8 cellular contexts compared by ENCODE assay signal in the genomic region with DNA sequence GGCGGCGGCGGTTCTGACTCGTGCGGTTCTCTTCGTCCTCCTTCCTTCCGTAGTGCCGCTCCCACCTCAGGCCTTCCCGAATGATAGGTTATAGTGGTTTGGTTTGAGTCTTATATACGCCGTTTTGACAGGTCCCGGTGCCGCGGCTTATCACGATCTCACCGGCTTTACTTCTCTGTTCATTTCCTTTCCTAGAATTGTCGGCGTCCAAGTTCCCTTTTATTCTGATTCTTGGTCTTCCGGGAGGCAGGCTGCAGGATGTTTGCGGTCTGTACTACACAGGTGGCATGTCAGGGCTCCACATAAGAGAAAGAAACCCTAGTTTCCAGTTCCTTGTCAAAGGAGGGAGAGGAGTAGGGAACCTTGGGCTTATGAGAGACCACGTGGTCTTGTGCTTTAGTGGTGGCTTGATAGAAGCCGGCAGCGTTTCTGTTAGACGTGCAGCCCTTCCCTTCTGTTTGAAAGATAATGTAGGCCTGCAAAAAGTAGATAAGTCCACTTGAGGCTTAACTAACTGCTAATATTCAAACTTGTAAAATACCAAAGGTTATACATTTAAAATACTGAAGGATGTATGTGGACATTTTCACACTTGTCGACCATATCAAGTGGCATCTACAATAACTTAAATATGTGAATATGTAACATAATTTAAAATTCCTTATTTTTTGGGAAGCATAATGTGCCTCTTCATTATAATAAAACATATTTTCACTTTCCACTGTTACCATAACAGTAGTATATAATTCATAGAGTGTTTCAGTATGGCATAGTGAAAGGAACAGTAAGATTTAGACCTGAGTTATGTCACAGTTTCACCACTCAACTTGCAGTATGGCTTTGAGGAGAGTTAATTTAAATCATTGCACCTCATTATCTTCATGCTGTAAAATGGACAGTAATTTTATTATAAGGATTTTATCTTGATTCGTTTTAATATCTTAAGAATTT. TPM values are rescaled to one million over a fixed set of nuclear protein-coding genes. Genes with fewer than 3 reads are reported as not detected.
A peak's percentile ranks its signal among the peaks of the same experiment; 100 is the strongest.
DNase-seq lines count a peak whose midpoint lies in the region; ATAC-seq and TF ChIP-seq lines count a peak whose summit lies in the region.

No MANE protein-coding gene starts in this region.

- H4K20me1 ChIP-seq in DND-41 (ENCODE audit: insufficient read depth, low read length) (peaks cover 41% of the 10 kb centered on the region; the same call in 1 of the 2 replicates), hepatocyte (ENCODE audit: insufficient read depth, poor library complexity, severe bottlenecking) (peaks cover 50% of the 10 kb centered on the region)

- peak overlapping the region; percentile 78 for H2AFZ ChIP-seq in DND-41 (ENCODE audit: low read depth, low read length)
- H2AFZ ChIP-seq in hepatocyte: peak overlapping the region; percentile 98

- H3K9me3 ChIP-seq in DND-41 (ENCODE audit: insufficient read depth, low read length, severe bottlenecking) (no peaks in the 10 kb centered on the region), HUES48 (ENCODE audit: control insufficient read depth, insufficient read depth, low read length) (no peaks in the 10 kb centered on the region), ascending aorta (no peaks in the 10 kb centered on the region), hepatocyte (ENCODE audit: low read depth) (no peaks in the 10 kb centered on the region), sigmoid colon (no peaks in the 10 kb centered on the region)

- H3K9ac ChIP-seq in DND-41 (ENCODE audit: low read depth, low read length): peak overlapping the region; percentile 93
- H3K9ac ChIP-seq in HUES48 (ENCODE audit: low read depth, low read length): peak overlapping the region; percentile 48

- H3K27me3 ChIP-seq in DND-41 (ENCODE audit: insufficient read depth, low read length, poor library complexity): no peaks in the 10 kb centered on the region
- no peaks in the 10 kb centered on the region for H3K27me3 ChIP-seq in HUES48 (ENCODE audit: control insufficient read depth, insufficient read depth, low read length)
- H3K27me3 ChIP-seq in ascending aorta: no peaks in the 10 kb centered on the region
- H3K27me3 ChIP-seq in hepatocyte: no peaks in the 10 kb centered on the region
- no peaks in the 10 kb centered on the region for H3K27me3 ChIP-seq in sigmoid colon

- DNase-seq in DND-41 (peak; percentile 91), ascending aorta (ENCODE audit: low spot score in 2 of 2) (no peak), hepatocyte (ENCODE audit: low spot score) (peak; percentile 66), sigmoid colon (no peak), NCI-H187 treated with DMSO at 0.1 percent for 48 hours (lab: John Stamatoyannopoulos, UW) (no peak)

- H3K79me2 ChIP-seq in DND-41 (ENCODE audit: insufficient read depth, low read length): peaks cover 65% of the 10 kb centered on the region
- peaks cover 57% of the 10 kb centered on the region for H3K79me2 ChIP-seq in hepatocyte

- peaks cover 59% of the 10 kb centered on the region for H3K4me1 ChIP-seq in DND-41 (ENCODE audit: insufficient read depth, low read length)
- H3K4me1 ChIP-seq in HUES48 (ENCODE audit: control insufficient read depth, insufficient read depth, low read length): peaks cover 13% of the 10 kb centered on the region; the same call in 1 of the 2 replicates
- H3K4me1 ChIP-seq in ascending aorta: peaks cover 9 to 18% of the 10 kb centered on the region in 2 donors
- peaks cover 15% of the 10 kb centered on the region for H3K4me1 ChIP-seq in hepatocyte (ENCODE audit: insufficient read depth)
- H3K4me1 ChIP-seq in sigmoid colon: peaks cover 0 to 54% (median 37%) of the 10 kb centered on the region in 4 donors

- intact Hi-C loops in ascending aorta (cut with DNase I) (loop anchor here (2.0 to 5.0 kb wide), 5 partner anchors 71 to 342 kb away; a partner anchor contains a TSS), sigmoid colon (cut with DNase I) (loop anchor here (2.0 to 5.0 kb wide), 2 partner anchors 206 to 341 kb away; a partner anchor contains a TSS)

- peak overlapping the region; percentile 89 for H3K4me2 ChIP-seq in DND-41 (ENCODE audit: insufficient read depth, low read length)
- H3K4me2 ChIP-seq in hepatocyte: peak overlapping the region; percentile 87

- ATAC-seq in DND-41 (ENCODE audit: insufficient read depth, low read depth) (peak; percentile 82), GM21515 (IDR thresholded peaks at IDR 0.05; ENCODE audit: unreplicated experiment) (peak; percentile 57), SK-N-SH treated with all-trans-retinoic acid at 6 μM for 48 hours (peak; percentile 43)

- H3K36me3 ChIP-seq in DND-41 (ENCODE audit: insufficient read depth, low read length) (peaks cover 8% of the 10 kb centered on the region; the same call in 1 of the 2 replicates), HUES48 (ENCODE audit: control insufficient read depth, insufficient read depth, low read length) (no peaks in the 10 kb centered on the region), ascending aorta (no peaks in the 10 kb centered on the region), hepatocyte (replicated peaks; ENCODE audit: insufficient read depth, low read depth) (no peaks in the 10 kb centered on the region), sigmoid colon (no peaks in the 10 kb centered on the region)

- H3K9me2 ChIP-seq in hepatocyte (replicated peaks; ENCODE audit: insufficient read depth): no peaks in the 10 kb centered on the region

- TF ChIP-seq CTCF in DND-41 (IDR thresholded peaks at IDR 0.05; ENCODE audit: borderline replicate concordance, extremely low read depth, low read length, poor library complexity, severe bottlenecking) (no peak), ascending aorta (IDR thresholded peaks at IDR 0.05) (no peak), hepatocyte (IDR thresholded peaks at IDR 0.05; ENCODE audit: poor library complexity) (no peak), sigmoid colon (IDR thresholded peaks at IDR 0.05) (no peak)

- WGBS in hepatocyte (ENCODE audit: low lambda C conversion rate, missing lambda C conversion rate): 4% methylated on average over 26 of the region's 26 CpGs
- 1 to 2% methylated on average over 26 of the region's 26 CpGs for WGBS in sigmoid colon, 2 donors

- H3K4me3 ChIP-seq in DND-41 (ENCODE audit: low read depth in 1 of 2, low read length in 2 of 2): peak overlapping the region; percentile 58 to 65; a peak in 3 of 4 replicates
- peak overlapping the region; percentile 94 for H3K4me3 ChIP-seq in HUES48 (ENCODE audit: low read depth, low read length)
- H3K4me3 ChIP-seq in ascending aorta: peak overlapping the region; percentile 92 to 98
- H3K4me3 ChIP-seq in hepatocyte: peak overlapping the region; percentile 99
- H3K4me3 ChIP-seq in sigmoid colon: peak overlapping the region; percentile 72 to 93 (median 89)

- no peak for TF ChIP-seq POLR2A in sigmoid colon (IDR thresholded peaks at IDR 0.05)

- TF ChIP-seq EP300 in sigmoid colon (IDR thresholded peaks at IDR 0.05): no peak

- H3K27ac ChIP-seq in DND-41 (ENCODE audit: low read length) (peak overlapping the region; percentile 93), HUES48 (ENCODE audit: low read depth, low read length) (peak overlapping the region; percentile 60), ascending aorta (peak overlapping the region; percentile 89 to 92), hepatocyte (peak overlapping the region; percentile 94), sigmoid colon (peak overlapping the region; percentile 86 to 94 (median 90))

TF ChIP-seq in SK-N-SH treated with all-trans-retinoic acid at 6 μM for 48 hours, 23 proteins besides CTCF, POLR2A, EP300 and RAD21 (continues in another document):
- TF ChIP-seq ISL1 (CRISPR knock-in tag; IDR thresholded peaks at IDR 0.05): no peak
- no peak for TF ChIP-seq ZFP3 (CRISPR knock-in tag; IDR thresholded peaks at IDR 0.05)
- TF ChIP-seq ARNTL (CRISPR knock-in tag; IDR thresholded peaks at IDR 0.05; ENCODE audit: borderline replicate concordance, low read depth): no peak
- no peak for TF ChIP-seq ZFP30 (CRISPR knock-in tag; IDR thresholded peaks at IDR 0.05)
- no peak for TF ChIP-seq GLIS3 (CRISPR knock-in tag; IDR thresholded peaks at IDR 0.05)
- TF ChIP-seq TCF4 (CRISPR knock-in tag; IDR thresholded peaks at IDR 0.05; ENCODE audit: borderline replicate concordance): no peak
- TF ChIP-seq ZNF565 (CRISPR knock-in tag; conservative IDR thresholded peaks at IDR 0.05; ENCODE audit: low read depth): no peak
- no peak for TF ChIP-seq RARB (CRISPR knock-in tag; IDR thresholded peaks at IDR 0.05)
- TF ChIP-seq SNAI2 (CRISPR knock-in tag; IDR thresholded peaks at IDR 0.05): no peak
- TF ChIP-seq PPARA (CRISPR knock-in tag; IDR thresholded peaks at IDR 0.05; ENCODE audit: borderline replicate concordance): no peak
- TF ChIP-seq ZC3H10 (CRISPR knock-in tag; IDR thresholded peaks at IDR 0.05): no peak
- TF ChIP-seq, protein P1, sequence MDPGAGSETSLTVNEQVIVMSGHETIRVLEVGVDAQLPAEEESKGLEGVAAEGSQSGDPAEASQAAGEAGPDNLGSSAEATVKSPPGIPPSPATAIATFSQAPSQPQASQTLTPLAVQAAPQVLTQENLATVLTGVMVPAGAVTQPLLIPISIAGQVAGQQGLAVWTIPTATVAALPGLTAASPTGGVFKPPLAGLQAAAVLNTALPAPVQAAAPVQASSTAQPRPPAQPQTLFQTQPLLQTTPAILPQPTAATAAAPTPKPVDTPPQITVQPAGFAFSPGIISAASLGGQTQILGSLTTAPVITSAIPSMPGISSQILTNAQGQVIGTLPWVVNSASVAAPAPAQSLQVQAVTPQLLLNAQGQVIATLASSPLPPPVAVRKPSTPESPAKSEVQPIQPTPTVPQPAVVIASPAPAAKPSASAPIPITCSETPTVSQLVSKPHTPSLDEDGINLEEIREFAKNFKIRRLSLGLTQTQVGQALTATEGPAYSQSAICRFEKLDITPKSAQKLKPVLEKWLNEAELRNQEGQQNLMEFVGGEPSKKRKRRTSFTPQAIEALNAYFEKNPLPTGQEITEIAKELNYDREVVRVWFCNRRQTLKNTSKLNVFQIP (CRISPR knock-in tag; IDR thresholded peaks at IDR 0.05; ENCODE audit: borderline replicate concordance, low read depth): no peak
- TF ChIP-seq TOX (CRISPR knock-in tag; IDR thresholded peaks at IDR 0.05; ENCODE audit: borderline replicate concordance): no peak

RNA-seq across cellular contexts. Expression of a gene that starts 0.8 kb away (rescaled TPM):
- total RNA-seq in ascending aorta: 48.2 TPM
- total RNA-seq in hepatocyte: 42.4 and 49.1 TPM in 2 replicates
- polyA plus RNA-seq in hepatocyte: 20.6 and 30.3 TPM in 2 replicates
- 10 to 100 TPM; 63.7 to 78.4 (median 73.1) TPM for total RNA-seq in sigmoid colon
- polyA plus RNA-seq in sigmoid colon: 10 to 100 TPM; 22.2 to 43.5 (median 30.3) TPM

Comparison
In these comparisons a context has a peak if more than half of its experiments do, and no peak if none do; other contexts are left out.
1. DNase-seq: peak in DND-41 (single experiment) and hepatocyte (single experiment); none in ascending aorta (0 of 2), sigmoid colon (single experiment) and NCI-H187 treated with DMSO at 0.1 percent for 48 hours (single experiment).
2. Peak in every context shown above with its lines, with median percentiles within 50 percentile points of each other: ATAC-seq, H3K27ac ChIP-seq and H3K4me3 ChIP-seq.